Comparison of ENCODE assay signal across 20 cellular contexts in genomic region chr12:76219806-76220205, GRCh38.
DNase-seq lines count a peak whose midpoint lies in the region; ATAC-seq, FAIRE-seq and TF ChIP-seq lines count a peak whose summit lies in the region.
"Had no signal": no experiment of that assay in that cellular context is flagged by ENCODE, and none has a peak within 500 bp of the region (broad histone marks: within the 10 kb centered on the region; RNA-seq: fewer than 3 reads in every experiment).

No MANE protein-coding gene starts in this region.

- no peak overlapping the region for H3K4me3 Mint-ChIP-seq in MCF 10A (ENCODE audit: unreplicated experiment)
- H3K4me3 Mint-ChIP-seq: B cell, HFFc6, IgD-negative memory B cell had no signal

- CTCF ChIA-PET in SK-N-SH (lab: Yijun Ruan, JAX) (no interaction called here), MCF 10A (lab: Yijun Ruan, JAX) (interaction anchor here (0.9 kb wide), 1 partner anchor 8 kb away, joined by 5 read pairs; no protein-coding TSS in a partner anchor)

- no peaks in the 10 kb centered on the region for H3K36me3 Mint-ChIP-seq in MCF 10A (ENCODE audit: insufficient read depth, unreplicated experiment)

- no peaks in the 10 kb centered on the region for H3K79me2 ChIP-seq in SK-N-SH (ENCODE audit: insufficient read depth)

- TF ChIP-seq EP300 in SK-N-SH (IDR thresholded peaks at IDR 0.05; ENCODE audit: borderline replicate concordance in 1 of 2, low read depth in 1 of 2, low read length in 1 of 2) = no peak

- H3K27me3 ChIP-seq in SK-N-SH (ENCODE audit: insufficient read depth) (no peaks in the 10 kb centered on the region), bronchial epithelial cell (ENCODE audit: control insufficient read depth, insufficient read depth, low read length) (no peaks in the 10 kb centered on the region)

- BruUV-seq in MCF 10A (replicated peaks; lab: Mats Ljungman, UMichigan) = no TSS peak

- H3K9me3 ChIP-seq in SK-N-SH = no peaks in the 10 kb centered on the region

- H3K27ac Mint-ChIP-seq in MCF 10A (ENCODE audit: low read depth, unreplicated experiment) = no peak overlapping the region
- H3K27ac Mint-ChIP-seq: B cell, HFFc6, IgD-negative memory B cell had no signal

- H3K27ac ChIP-seq in SK-N-SH (ENCODE audit: low read depth in 2 of 2, low read length in 1 of 2) = no peak overlapping the region
- H3K27ac ChIP-seq: 22Rv1 had no signal

- peak overlapping the region; percentile 53; the same call in 1 of the 2 replicates for H2AFZ ChIP-seq in SK-N-SH (ENCODE audit: low read depth)

- TF ChIP-seq CTCF in SK-N-SH (IDR thresholded peaks at IDR 0.05) = no peak
- TF ChIP-seq CTCF in bronchial epithelial cell (IDR thresholded peaks at IDR 0.05; ENCODE audit: insufficient read depth, low read length, severe bottlenecking) = no peak
- TF ChIP-seq CTCF in MCF 10A (IDR thresholded peaks at IDR 0.05; ENCODE audit: unreplicated experiment) = no peak

- peaks cover 5% of the 10 kb centered on the region for H3F3A ChIP-seq in SK-N-SH (replicated peaks; ENCODE audit: insufficient read depth)

- H3K9me3 Mint-ChIP-seq in MCF 10A (ENCODE audit: unreplicated experiment) = no peaks in the 10 kb centered on the region
- H3K9me3 Mint-ChIP-seq: HFFc6, IgD-negative memory B cell had no signal

- DNase-seq in SK-N-SH = no peak
- peak; percentile 40 for DNase-seq in bronchial epithelial cell (ENCODE audit: low read depth)
- peak; percentile 93 for DNase-seq in kidney tubule cell (ENCODE audit: low spot score)
- no peak for DNase-seq in activated naive CD4-positive, alpha-beta T cell treated with Interleukin-2 at 50 U/mL for 16 hours
- no peak for DNase-seq in cerebellar nuclear complex (lab: John Stamatoyannopoulos, UW)
- no peak for DNase-seq in MCF 10A (ENCODE audit: unreplicated experiment)
- DNase-seq in epidermal melanocyte (ENCODE audit: insufficient read length, low spot score) = no peak
- DNase-seq: DMS79 treated with DMSO at 0.1 percent for 48 hours, HFFc6, Kasumi-1, NCI-H1105 treated with DMSO at 0.1 percent for 48 hours, NCI-H1694, NCI-H2081 treated with DMSO at 0.1 percent for 48 hours, SHP77 treated with DMSO at 0.1 percent for 48 hours had no signal

- H3K27me3 Mint-ChIP-seq in MCF 10A (ENCODE audit: insufficient read depth, unreplicated experiment) = no peaks in the 10 kb centered on the region

- POLR2A ChIA-PET in SK-N-SH (lab: Yijun Ruan, JAX) (no interaction called here), MCF 10A (lab: Yijun Ruan, JAX) (interaction anchor here (0.7 kb wide), 1 partner anchor 116 kb away, joined by 3 read pairs; no protein-coding TSS in a partner anchor)

- peaks cover 0 to 7% of the 10 kb centered on the region in 2 experiments; a peak in 1 of 4 replicates for H3K4me1 ChIP-seq in SK-N-SH (ENCODE audit: control insufficient read depth in 1 of 2, insufficient read depth in 2 of 2, low read depth in 1 of 2, low read length in 1 of 2)

- H3K9ac ChIP-seq in SK-N-SH = no peak overlapping the region

- WGBS in SK-N-SH (ENCODE audit: low lambda C conversion rate) = 85% methylated on average over 1 of the region's 1 CpG

- H3K36me3 ChIP-seq in SK-N-SH (replicated peaks in 1 of 2; ENCODE audit: control insufficient read depth in 1 of 2, insufficient read depth in 2 of 2, low read length in 1 of 2) (no peaks in the 10 kb centered on the region), bronchial epithelial cell (ENCODE audit: control insufficient read depth, insufficient read depth, low read length) (no peaks in the 10 kb centered on the region)

- H3K4me1 Mint-ChIP-seq in MCF 10A (ENCODE audit: insufficient read depth, unreplicated experiment) = no peaks in the 10 kb centered on the region
- H3K4me1 Mint-ChIP-seq: B cell, IgD-negative memory B cell had no signal

- ATAC-seq in SK-N-SH treated with all-trans-retinoic acid at 6 μM for 48 hours = no peak

- FAIRE-seq in bronchial epithelial cell (lab: Jason Lieb, UNC) = no peak
- FAIRE-seq: H1, HTR-8/SVneo had no signal

- intact Hi-C loops in MCF 10A (cut with micrococcal nuclease) = no loop called here

- no peaks in the 10 kb centered on the region; the same call in 1 of the 2 replicates for H3K9me2 ChIP-seq in SK-N-SH

- H3K4me2 ChIP-seq in SK-N-SH = no peak overlapping the region

- H4K20me1 ChIP-seq in SK-N-SH (ENCODE audit: insufficient read depth) = no peaks in the 10 kb centered on the region

- H3K4me3 ChIP-seq in SK-N-SH (ENCODE audit: low read depth in 2 of 2, low read length in 1 of 2) = no peak overlapping the region
- H3K4me3 ChIP-seq in bronchial epithelial cell (ENCODE audit: low read depth, low read length) = no peak overlapping the region

- TF ChIP-seq RAD21 in SK-N-SH (IDR thresholded peaks at IDR 0.05; ENCODE audit: low read length) = no peak

TF ChIP-seq in SK-N-SH, 30 proteins besides CTCF, POLR2A, EP300 and RAD21 (continues in another document):
- TF ChIP-seq IRF3 (IDR thresholded peaks at IDR 0.05; ENCODE audit: low read depth, low read length) (no peak), RFX5 (IDR thresholded peaks at IDR 0.05; ENCODE audit: low read length) (no peak), RXRA (IDR thresholded peaks at IDR 0.05; ENCODE audit: borderline replicate concordance, low read depth) (no peak), RCOR1 (IDR thresholded peaks at IDR 0.05; ENCODE audit: low read length) (no peak)
- TF ChIP-seq, protein P1, sequence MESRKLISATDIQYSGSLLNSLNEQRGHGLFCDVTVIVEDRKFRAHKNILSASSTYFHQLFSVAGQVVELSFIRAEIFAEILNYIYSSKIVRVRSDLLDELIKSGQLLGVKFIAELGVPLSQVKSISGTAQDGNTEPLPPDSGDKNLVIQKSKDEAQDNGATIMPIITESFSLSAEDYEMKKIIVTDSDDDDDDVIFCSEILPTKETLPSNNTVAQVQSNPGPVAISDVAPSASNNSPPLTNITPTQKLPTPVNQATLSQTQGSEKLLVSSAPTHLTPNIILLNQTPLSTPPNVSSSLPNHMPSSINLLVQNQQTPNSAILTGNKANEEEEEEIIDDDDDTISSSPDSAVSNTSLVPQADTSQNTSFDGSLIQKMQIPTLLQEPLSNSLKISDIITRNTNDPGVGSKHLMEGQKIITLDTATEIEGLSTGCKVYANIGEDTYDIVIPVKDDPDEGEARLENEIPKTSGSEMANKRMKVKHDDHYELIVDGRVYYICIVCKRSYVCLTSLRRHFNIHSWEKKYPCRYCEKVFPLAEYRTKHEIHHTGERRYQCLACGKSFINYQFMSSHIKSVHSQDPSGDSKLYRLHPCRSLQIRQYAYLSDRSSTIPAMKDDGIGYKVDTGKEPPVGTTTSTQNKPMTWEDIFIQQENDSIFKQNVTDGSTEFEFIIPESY (IDR thresholded peaks at IDR 0.05; ENCODE audit: borderline replicate concordance, low read depth) = no peak

TF ChIP-seq in SK-N-SH treated with all-trans-retinoic acid at 6 μM for 48 hours, 23 proteins besides CTCF, POLR2A, EP300 and RAD21:
- no peak for TF ChIP-seq ARNTL (CRISPR knock-in tag; IDR thresholded peaks at IDR 0.05; ENCODE audit: borderline replicate concordance, low read depth)
- no peak for TF ChIP-seq RARB (CRISPR knock-in tag; IDR thresholded peaks at IDR 0.05)
- TF ChIP-seq GLIS3 (CRISPR knock-in tag; IDR thresholded peaks at IDR 0.05) = no peak
- TF ChIP-seq ZFP3 (CRISPR knock-in tag; IDR thresholded peaks at IDR 0.05) = no peak
- no peak for TF ChIP-seq PATZ1 (CRISPR knock-in tag; IDR thresholded peaks at IDR 0.05; ENCODE audit: borderline replicate concordance)
- TF ChIP-seq ISL1 (CRISPR knock-in tag; IDR thresholded peaks at IDR 0.05) = no peak
- no peak for TF ChIP-seq ZC3H10 (CRISPR knock-in tag; IDR thresholded peaks at IDR 0.05)
- TF ChIP-seq POU6F1 (CRISPR knock-in tag; IDR thresholded peaks at IDR 0.05; ENCODE audit: borderline replicate concordance, low read depth) = no peak
- TF ChIP-seq BACH2 (CRISPR knock-in tag; IDR thresholded peaks at IDR 0.05; ENCODE audit: borderline replicate concordance) = no peak
- no peak for TF ChIP-seq ZNF565 (CRISPR knock-in tag; conservative IDR thresholded peaks at IDR 0.05; ENCODE audit: low read depth)
- TF ChIP-seq PPARA (CRISPR knock-in tag; IDR thresholded peaks at IDR 0.05; ENCODE audit: borderline replicate concordance) = no peak
- TF ChIP-seq TOX (CRISPR knock-in tag; IDR thresholded peaks at IDR 0.05; ENCODE audit: borderline replicate concordance) = no peak
- no peak for TF ChIP-seq TCF4 (CRISPR knock-in tag; IDR thresholded peaks at IDR 0.05; ENCODE audit: borderline replicate concordance)

Comparison
In these comparisons a context has a peak if more than half of its experiments do, and no peak if none do; other contexts are left out.
1. DNase-seq: peak in bronchial epithelial cell (single experiment) and kidney tubule cell (single experiment); none in SK-N-SH (single experiment), activated naive CD4-positive, alpha-beta T cell treated with Interleukin-2 at 50 U/mL for 16 hours (single experiment), cerebellar nuclear complex (0 of 2), MCF 10A (single experiment) and epidermal melanocyte (single experiment).